Comparison of ENCODE assay signal across 2 cellular contexts in genomic region chr19:47704656-47705055, GRCh38.
A peak's percentile ranks its signal among the peaks of the same experiment; 100 is the strongest.
TF ChIP-seq lines count a peak whose summit lies in the region.

No MANE protein-coding gene starts in this region.

TF ChIP-seq in IMR-90, 13 proteins besides CTCF, POLR2A, EP300 and RAD21:
- no peak for TF ChIP-seq NFE2L2 (IDR thresholded peaks at IDR 0.05; ENCODE audit: low read depth, low read length)
- no peak for TF ChIP-seq MAFK (IDR thresholded peaks at IDR 0.05; ENCODE audit: low read depth, low read length)
- TF ChIP-seq SMC3 (IDR thresholded peaks at IDR 0.05; ENCODE audit: low read depth, low read length), result no peak
- TF ChIP-seq CHD1 (IDR thresholded peaks at IDR 0.05; ENCODE audit: low read depth, low read length), result no peak
- TF ChIP-seq RFX5 (IDR thresholded peaks at IDR 0.05; ENCODE audit: low read depth, low read length), result no peak
- TF ChIP-seq ELK1 (IDR thresholded peaks at IDR 0.05; ENCODE audit: borderline replicate concordance, low read depth, low read length), result no peak
- TF ChIP-seq RCOR1 (IDR thresholded peaks at IDR 0.05; ENCODE audit: insufficient replicate concordance, low read length), result no peak
- no peak for TF ChIP-seq FOS (IDR thresholded peaks at IDR 0.05; ENCODE audit: low read depth, low read length)
- TF ChIP-seq USF2 (IDR thresholded peaks at IDR 0.05; ENCODE audit: low read depth, low read length), result no peak
- no peak for TF ChIP-seq MXI1 (IDR thresholded peaks at IDR 0.05; ENCODE audit: borderline replicate concordance, low read depth, low read length)
- TF ChIP-seq CEBPB (IDR thresholded peaks at IDR 0.05; ENCODE audit: low read depth, low read length), result no peak
- TF ChIP-seq BHLHE40 (IDR thresholded peaks at IDR 0.05; ENCODE audit: low read depth, low read length), result no peak
- no peak for TF ChIP-seq MAZ (IDR thresholded peaks at IDR 0.05; ENCODE audit: borderline replicate concordance, low read depth, low read length)

TF ChIP-seq in K562, 482 proteins besides CTCF, POLR2A, EP300 and RAD21:
- no peak for TF ChIP-seq ZNF121 (CRISPR knock-in tag; conservative IDR thresholded peaks at IDR 0.05)
- peak; percentile 98 for TF ChIP-seq ZNF12 (CRISPR knock-in tag; IDR thresholded peaks at IDR 0.05)
